ENCODE assay signal across 14 cellular contexts in the genomic region with DNA sequence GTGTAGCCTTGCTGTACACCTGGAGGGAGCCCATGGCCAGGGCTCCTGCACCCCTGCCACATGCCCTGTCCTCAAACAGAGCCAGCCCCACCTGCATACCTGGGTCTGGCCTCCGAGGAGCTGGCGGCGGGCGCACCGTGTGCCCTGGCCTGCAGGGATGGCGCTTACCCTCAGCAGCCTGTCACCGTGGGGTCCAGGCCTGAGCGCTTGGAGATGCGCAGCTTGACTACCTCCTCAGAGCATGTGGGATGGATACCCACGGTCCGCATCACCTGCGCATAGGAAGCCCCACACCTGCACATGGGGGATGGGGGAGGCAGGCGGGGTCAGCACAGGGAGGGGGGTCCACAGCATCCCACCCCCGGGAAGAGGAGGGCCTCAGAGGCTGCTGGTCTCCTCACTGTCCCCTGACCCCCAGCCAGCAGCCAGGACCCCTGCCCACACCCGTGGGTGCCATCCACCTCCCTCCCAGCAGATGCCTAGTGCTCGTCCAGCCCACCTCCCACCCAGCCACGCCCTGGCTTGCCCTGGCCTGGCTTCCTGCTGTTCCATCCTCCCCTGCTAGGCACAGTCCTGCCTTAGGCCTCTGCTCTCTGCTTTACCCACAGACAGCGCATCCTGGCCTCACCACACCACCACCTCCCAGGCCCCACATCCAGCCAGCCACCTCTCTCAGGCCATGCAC. TPM values are rescaled to one million over a fixed set of nuclear protein-coding genes. Genes with fewer than 3 reads are reported as not detected.
DNase-seq lines count a peak whose midpoint lies in the region; ATAC-seq and TF ChIP-seq lines count a peak whose summit lies in the region.
"Had no signal": no experiment of that assay in that cellular context is flagged by ENCODE, and none has a peak within 500 bp of the region (broad histone marks: within the 10 kb centered on the region; RNA-seq: fewer than 3 reads in every experiment).

No MANE protein-coding gene starts in this region.

- no peaks in the 10 kb centered on the region for H3K9me3 ChIP-seq in BLaER1 treated with 17β-estradiol and CSF1 and Interleukin-3, amounts not matched to agents 10 nM and 100 nM (replicated peaks in 1 of 11)
- H3K9me3 ChIP-seq in ovary = no peaks in the 10 kb centered on the region
- H3K9me3 ChIP-seq in effector memory CD4-positive, alpha-beta T cell (ENCODE audit: control insufficient read depth, low read length) = no peaks in the 10 kb centered on the region

- H3K36me3 ChIP-seq in BLaER1 treated with 17β-estradiol and CSF1 and Interleukin-3, amounts not matched to agents 10 nM and 100 nM = peaks cover 0 to 10% (median 0%) of the 10 kb centered on the region in 11 experiments; a peak in 3 of 22 replicates
- H3K36me3 ChIP-seq in ovary = no peaks in the 10 kb centered on the region
- no peaks in the 10 kb centered on the region for H3K36me3 ChIP-seq in effector memory CD4-positive, alpha-beta T cell (ENCODE audit: control insufficient read depth, insufficient read depth, low read length)

- intact Hi-C loops in ovary (cut with DNase I) = no loop called here

- H3K4me1 ChIP-seq in BLaER1 treated with 17β-estradiol and CSF1 and Interleukin-3, amounts not matched to agents 10 nM and 100 nM = peaks cover 21 to 68% (median 60%) of the 10 kb centered on the region in 10 experiments
- H3K4me1 ChIP-seq in ovary (ENCODE audit: insufficient read depth) = peaks cover 5% of the 10 kb centered on the region
- peaks cover 13% of the 10 kb centered on the region for H3K4me1 ChIP-seq in effector memory CD4-positive, alpha-beta T cell (ENCODE audit: control insufficient read depth, insufficient read depth, low read length, poor library complexity, severe bottlenecking)

- WGBS in ovary, 3 donors = 88 to 95% (median 89%) methylated on average over 16 to 18 of the region's 18 CpGs

- no peak overlapping the region for H3K4me3 ChIP-seq in BLaER1 treated with 17β-estradiol and CSF1 and Interleukin-3, amounts not matched to agents 10 nM and 100 nM
- H3K4me3 ChIP-seq in coronary artery = no peak overlapping the region
- H3K4me3 ChIP-seq in ovary = no peak overlapping the region
- H3K4me3 ChIP-seq in effector memory CD4-positive, alpha-beta T cell (ENCODE audit: insufficient read depth, low read depth, low read length, poor library complexity, severe bottlenecking) = no peak overlapping the region

- peaks cover 0 to 28% (median 0%) of the 10 kb centered on the region in 11 experiments; a peak in 4 of 22 replicates for H4K20me1 ChIP-seq in BLaER1 treated with 17β-estradiol and CSF1 and Interleukin-3, amounts not matched to agents 10 nM and 100 nM

- TF ChIP-seq CTCF in coronary artery (IDR thresholded peaks at IDR 0.05) (no peak), ovary (IDR thresholded peaks at IDR 0.05) (no peak)

- no peaks in the 10 kb centered on the region for H3K27me3 ChIP-seq in BLaER1 treated with 17β-estradiol and CSF1 and Interleukin-3, amounts not matched to agents 10 nM and 100 nM
- H3K27me3 ChIP-seq in ovary = no peaks in the 10 kb centered on the region
- no peaks in the 10 kb centered on the region for H3K27me3 ChIP-seq in effector memory CD4-positive, alpha-beta T cell (replicated peaks; ENCODE audit: control insufficient read depth, insufficient read depth, low read length, poor library complexity, severe bottlenecking)

- H3K9ac ChIP-seq in BLaER1 treated with 17β-estradiol and CSF1 and Interleukin-3, amounts not matched to agents 10 nM and 100 nM = peak overlapping the region in 8 of 11 experiments; percentile 15 to 53 (median 34); a peak in 6 of 22 replicates

- peak overlapping the region in 2 of 11 experiments; percentile 52 to 67; a peak in 3 of 22 replicates for H3K27ac ChIP-seq in BLaER1 treated with 17β-estradiol and CSF1 and Interleukin-3, amounts not matched to agents 10 nM and 100 nM
- no peak overlapping the region for H3K27ac ChIP-seq in coronary artery
- H3K27ac ChIP-seq in ovary = no peak overlapping the region
- no peak overlapping the region for H3K27ac ChIP-seq in effector memory CD4-positive, alpha-beta T cell (ENCODE audit: insufficient read depth, low read length, poor library complexity, severe bottlenecking)

- no peak for TF ChIP-seq EP300 in ovary (IDR thresholded peaks at IDR 0.05)

- no peak for TF ChIP-seq POLR2A in ovary (IDR thresholded peaks at IDR 0.05)

- DNase-seq in ELF-1 (ENCODE audit: low read depth, low spot score) (peak; percentile 0), coronary artery (ENCODE audit: low spot score) (peak; percentile 71), ovary (peak in 4 of 5 donors; percentile 8 to 26 (median 16)), ecto neural progenitor cell (ENCODE audit: low spot score) (no peak), SIG-M5 treated with dmso at 0.1 percent for 504 hours (lab: John Stamatoyannopoulos, UW; ENCODE audit: unreplicated experiment) (no peak)
- DNase-seq in effector memory CD4-positive, alpha-beta T cell = no peak
- DNase-seq: activated B cell treated with CpG ODN at 0.5 μM for 24 hours; effector memory CD8-positive, alpha-beta T cell; foreskin melanocyte; immature natural killer cell; NCI-H1105; SW 1271 had no signal

- peak overlapping the region in 8 of 11 experiments; percentile 63 to 80 (median 76); a peak in 15 of 22 replicates for H3K4me2 ChIP-seq in BLaER1 treated with 17β-estradiol and CSF1 and Interleukin-3, amounts not matched to agents 10 nM and 100 nM

- no peak for ATAC-seq in GM19395 (IDR thresholded peaks at IDR 0.05; ENCODE audit: unreplicated experiment)
- ATAC-seq: effector memory CD8-positive, alpha-beta T cell had no signal

RNA-seq across cellular contexts. Expression of a gene that starts 22.4 kb away (rescaled TPM):
- 10 to 100 TPM in 2 of 7 donors, 1 to 10 TPM in 5; 3.1 to 14.9 (median 6.0) TPM for total RNA-seq in ovary
- polyA plus RNA-seq in ovary = 1 to 10 TPM in 1 of 2 donors, not detected in 1; 5.1 TPM

RNA-seq across cellular contexts. Expression of a gene that starts 22.4 kb away (rescaled TPM):
- total RNA-seq in ovary = 10 to 100 TPM in 6 of 7 donors, 1 to 10 TPM in 1; 9.1 to 54.3 (median 16.7) TPM
- 1 to 10 TPM; 7.1 to 7.3 TPM for polyA plus RNA-seq in ovary

Comparison
In these comparisons a context has a peak if more than half of its experiments do, and no peak if none do; other contexts are left out.
1. DNase-seq: peak in ELF-1 (single experiment), coronary artery (single experiment) and ovary (4 of 5); none in ecto neural progenitor cell (single experiment), SIG-M5 treated with dmso at 0.1 percent for 504 hours (single experiment) and effector memory CD4-positive, alpha-beta T cell (0 of 3).